Comparison of ENCODE assay signal across 13 cellular contexts in the genomic region with DNA sequence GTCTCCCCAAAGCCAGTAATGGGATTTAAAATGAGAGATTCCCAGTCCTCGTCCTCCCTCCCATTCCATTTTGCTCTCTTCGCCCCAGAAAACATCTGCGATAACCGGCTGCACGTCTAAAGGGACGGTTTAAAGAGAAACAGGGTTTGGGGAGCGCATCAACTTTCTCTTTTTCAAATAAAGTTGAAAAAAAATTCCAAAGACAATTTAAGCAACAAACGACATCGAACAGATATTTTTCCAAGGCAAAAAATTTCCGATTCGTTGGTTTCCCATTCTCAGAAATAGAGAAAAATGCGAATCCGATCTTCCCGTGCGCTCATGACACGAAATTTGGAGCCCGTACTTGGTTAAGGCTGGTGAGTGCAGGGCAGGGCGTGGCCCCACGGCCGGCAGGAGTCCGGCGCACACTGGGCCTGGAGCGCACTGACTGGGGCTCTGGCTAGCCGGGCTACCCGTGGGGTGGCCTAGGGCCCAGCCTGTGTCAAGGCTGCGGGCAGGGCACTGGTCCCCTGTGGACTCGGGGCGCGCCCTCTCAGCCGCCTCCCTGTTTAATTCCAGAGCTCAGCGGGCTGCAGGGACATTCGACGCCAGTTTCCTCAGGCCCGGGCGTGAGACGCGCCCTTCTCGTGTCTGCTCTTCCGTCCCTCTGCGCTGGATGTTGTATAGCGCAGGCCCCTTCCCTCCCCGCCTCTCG. TPM values are rescaled to one million over a fixed set of nuclear protein-coding genes. Genes with fewer than 3 reads are reported as not detected.
DNase-seq lines count a peak whose midpoint lies in the region; TF ChIP-seq lines count a peak whose summit lies in the region.
"Had no signal": no experiment of that assay in that cellular context is flagged by ENCODE, and none has a peak within 500 bp of the region (broad histone marks: within the 10 kb centered on the region; RNA-seq: fewer than 3 reads in every experiment).

No MANE protein-coding gene starts in this region.

- H3K27me3 ChIP-seq in iPS-18a (ENCODE audit: control insufficient read depth, insufficient read depth, low read length): peaks cover 97% of the 10 kb centered on the region
- no peaks in the 10 kb centered on the region for H3K27me3 ChIP-seq in prostate gland (replicated peaks; ENCODE audit: insufficient read depth)
- H3K27me3 ChIP-seq in A673 (replicated peaks; ENCODE audit: insufficient read depth, low read depth, low read length, poor library complexity): no peaks in the 10 kb centered on the region

- WGBS in prostate gland: 31% methylated on average over 43 of the region's 43 CpGs

- H3K36me3 ChIP-seq in iPS-18a (ENCODE audit: control insufficient read depth, low read depth, low read length) (no peaks in the 10 kb centered on the region), prostate gland (no peaks in the 10 kb centered on the region), A673 (ENCODE audit: insufficient read depth, low read length, poor library complexity, severe bottlenecking) (no peaks in the 10 kb centered on the region)
- H3K36me3 ChIP-seq: pancreas had no signal

- peaks cover 33% of the 10 kb centered on the region for H3K4me1 Mint-ChIP-seq in Calu3 (ENCODE audit: low read depth, unreplicated experiment)

- BruUV-seq in Calu3 (replicated peaks; lab: Mats Ljungman, UMichigan) (no TSS peak), A673 (replicated peaks; lab: Mats Ljungman, UMichigan) (no TSS peak)

- H3K9ac ChIP-seq in iPS-18a (ENCODE audit: low read length): no peak overlapping the region

- peak; percentile 22 for TF ChIP-seq POLR2A in prostate gland (IDR thresholded peaks at IDR 0.05)

- H3K4me3 Mint-ChIP-seq in Calu3 (ENCODE audit: low read depth, unreplicated experiment): peak overlapping the region; percentile 45
- H3K4me3 Mint-ChIP-seq: activated naive CD8-positive, alpha-beta T cell treated with anti-CD3 and anti-CD28 coated beads, Interleukin-2, amount 10 ng/mL, durations not matched to agents 7 days and 5 days had no signal

- H3K4me1 ChIP-seq in iPS-18a (ENCODE audit: control insufficient read depth, low read depth, low read length) (peaks cover 45% of the 10 kb centered on the region), prostate gland (replicated peaks) (peaks cover 8% of the 10 kb centered on the region), A673 (ENCODE audit: insufficient read depth, low read length, poor library complexity, severe bottlenecking) (peaks cover 20% of the 10 kb centered on the region)

- TF ChIP-seq CTCF in Calu3 (IDR thresholded peaks at IDR 0.05; ENCODE audit: unreplicated experiment) (no peak), cardiac fibroblast (IDR thresholded peaks at IDR 0.05; ENCODE audit: low read depth, low read length) (no peak), prostate gland (IDR thresholded peaks at IDR 0.05) (no peak), A673 (conservative IDR thresholded peaks at IDR 0.05; ENCODE audit: low read depth, low read length) (no peak)

- peaks cover 19% of the 10 kb centered on the region for H3K36me3 Mint-ChIP-seq in Calu3 (ENCODE audit: insufficient read depth, unreplicated experiment)
- H3K36me3 Mint-ChIP-seq: activated naive CD8-positive, alpha-beta T cell treated with anti-CD3 and anti-CD28 coated beads, Interleukin-2, amount 10 ng/mL, durations not matched to agents 7 days and 5 days had no signal

- no peak overlapping the region for H3K27ac ChIP-seq in iPS-18a (ENCODE audit: low read length)
- no peak overlapping the region for H3K27ac ChIP-seq in prostate gland
- no peak overlapping the region for H3K27ac ChIP-seq in A673 (ENCODE audit: low read depth, low read length, poor library complexity, severe bottlenecking)

- H3K4me3 ChIP-seq in cardiac fibroblast (replicated peaks in 1 of 2; ENCODE audit: low read depth in 2 of 2, low read length in 2 of 2): no peak overlapping the region
- H3K4me3 ChIP-seq in iPS-18a (ENCODE audit: low read length): peak overlapping the region; percentile 28
- H3K4me3 ChIP-seq in prostate gland: peak overlapping the region in 1 of 2 donors; percentile 20
- H3K4me3 ChIP-seq in A673 (ENCODE audit: low read depth, low read length, poor library complexity, severe bottlenecking): no peak overlapping the region

- peaks cover 56% of the 10 kb centered on the region for H3K27me3 Mint-ChIP-seq in Calu3 (ENCODE audit: unreplicated experiment)

- H3K27ac Mint-ChIP-seq in Calu3 (ENCODE audit: unreplicated experiment): no peak overlapping the region
- H3K27ac Mint-ChIP-seq: activated naive CD8-positive, alpha-beta T cell treated with anti-CD3 and anti-CD28 coated beads, Interleukin-2, amount 10 ng/mL, durations not matched to agents 7 days and 5 days had no signal

- H3K9me3 Mint-ChIP-seq in Calu3 (ENCODE audit: low read depth, unreplicated experiment): no peaks in the 10 kb centered on the region
- H3K9me3 Mint-ChIP-seq: activated naive CD8-positive, alpha-beta T cell treated with anti-CD3 and anti-CD28 coated beads, Interleukin-2, amount 10 ng/mL, durations not matched to agents 7 days and 5 days had no signal

- POLR2A ChIA-PET in A673 (lab: Charles Lee; ENCODE audit: low non-redundant PET): no interaction called here

- intact Hi-C loops in Calu3 (cut with micrococcal nuclease; ENCODE audit: unreplicated experiment): no loop called here
- intact Hi-C loops in prostate gland (cut with DNase I): loop anchor here (5.0 kb wide), 1 partner anchor 107 kb away; no protein-coding TSS in a partner anchor
- intact Hi-C loops in A673 (cut with micrococcal nuclease; ENCODE audit: unreplicated experiment): no loop called here

- CTCF ChIA-PET in Calu3 (lab: Charles Lee) (interaction anchor here (0.5 kb wide), 1 partner anchor 539 kb away, joined by 4 read pairs; no protein-coding TSS in a partner anchor), A673 (lab: Charles Lee) (no interaction called here)

- H3K9me3 ChIP-seq in iPS-18a (ENCODE audit: control insufficient read depth, low read depth, low read length) (no peaks in the 10 kb centered on the region), prostate gland (no peaks in the 10 kb centered on the region), A673 (ENCODE audit: low read depth, low read length, poor library complexity, severe bottlenecking) (no peaks in the 10 kb centered on the region)
- H3K9me3 ChIP-seq: pancreas had no signal

- DNase-seq in Calu3 (no peak), cardiac fibroblast (ENCODE audit: low read depth in 2 of 2) (peak; percentile 39 to 54), prostate gland (ENCODE audit: low spot score) (no peak), A673 (ENCODE audit: low spot score) (no peak), NOMO-1 treated with DMSO at 0.1 percent for 48 hours (lab: John Stamatoyannopoulos, UW; ENCODE audit: unreplicated experiment) (no peak), NAMALWA (ENCODE audit: low spot score) (no peak), NCI-H2196 (lab: John Stamatoyannopoulos, UW; ENCODE audit: unreplicated experiment) (no peak)
- DNase-seq: activated CD4-positive, alpha-beta T cell treated with anti-CD3 and anti-CD28 coated beads for 48 hours; activated naive CD8-positive, alpha-beta T cell treated with anti-CD3 and anti-CD28 coated beads, Interleukin-2, amount 10 ng/mL, durations not matched to agents 7 days and 5 days; NCI-H1436; RPMI8226 had no signal

RNA-seq across cellular contexts. Expression of a gene that starts 17.8 kb away (rescaled TPM):
- total RNA-seq in Calu3 (2022) (13.6 and 17.8 TPM in 2 replicates), prostate gland (10 to 100 TPM; 51.1 to 53.9 TPM), A673 (2021) (21.7 and 21.8 TPM in 2 replicates)

Comparison
In these comparisons a context has a peak if more than half of its experiments do, and no peak if none do; other contexts are left out.
1. DNase-seq: peak in cardiac fibroblast (2 of 2); none in Calu3 (single experiment), prostate gland (single experiment), A673 (single experiment), NOMO-1 treated with DMSO at 0.1 percent for 48 hours (single experiment), NAMALWA (single experiment) and NCI-H2196 (single experiment).